8 cellular contexts compared by ENCODE assay signal in genomic region chr19:17073869-17074627, GRCh38. TPM values are rescaled to one million over a fixed set of nuclear protein-coding genes. Genes with fewer than 3 reads are reported as not detected.
DNase-seq lines count a peak whose midpoint lies in the region; ATAC-seq and TF ChIP-seq lines count a peak whose summit lies in the region.

No MANE protein-coding gene starts in this region.

- H3K9me3 ChIP-seq in Caco-2 (no peaks in the 10 kb centered on the region), iPS-20b (ENCODE audit: insufficient read depth, low read depth, low read length) (no peaks in the 10 kb centered on the region), thymus (ENCODE audit: control insufficient read depth) (no peaks in the 10 kb centered on the region)

- no peak for TF ChIP-seq CTCF in Caco-2 (IDR thresholded peaks at IDR 0.05; ENCODE audit: insufficient read depth in 1 of 2, low read depth in 1 of 2, low read length in 1 of 2, severe bottlenecking in 1 of 2, unreplicated experiment in 1 of 2)
- TF ChIP-seq CTCF in HL-60 (IDR thresholded peaks at IDR 0.05; ENCODE audit: insufficient read depth, low read length) = no peak

- peaks cover 6% of the 10 kb centered on the region for H3K4me1 Mint-ChIP-seq in Caco-2 (ENCODE audit: low read depth, unreplicated experiment)
- peaks cover 60% of the 10 kb centered on the region for H3K4me1 Mint-ChIP-seq in activated CD8-positive, alpha-beta T cell treated with anti-CD3 and anti-CD28 coated beads, Interleukin-2, amount 10 ng/mL, durations not matched to agents 7 days and 5 days (ENCODE audit: low read depth)

- H3K9ac ChIP-seq in iPS-20b (ENCODE audit: low read depth, low read length) = peak overlapping the region; percentile 91; the same call in 1 of the 2 replicates

- DNase-seq in Caco-2 (no peak), HL-60 (ENCODE audit: low read depth in 1 of 2, low spot score in 1 of 2) (no peak), GM19238 (ENCODE audit: insufficient read length, low spot score) (no peak), cortex of kidney (lab: John Stamatoyannopoulos, UW) (no peak), T1000 (lab: John Stamatoyannopoulos, UW) (no peak)
- no peak for DNase-seq in activated CD8-positive, alpha-beta T cell treated with anti-CD3 and anti-CD28 coated beads, Interleukin-2, amount 10 ng/mL, durations not matched to agents 7 days and 5 days

- WGBS in thymus = 74% methylated on average over 18 of the region's 18 CpGs

- POLR2A ChIA-PET in Caco-2 (lab: Charles Lee) = no interaction called here
- POLR2A ChIA-PET in activated CD8-positive, alpha-beta T cell treated with anti-CD3 and anti-CD28 coated beads, Interleukin-2, amount 10 ng/mL, durations not matched to agents 7 days and 5 days (lab: Charles Lee) = interaction anchor here (0.6 to 2.6 kb wide), 5 partner anchors 9 to 350 kb away, joined by 3 to 20 read pairs (median 8); partner anchors contain the start of gene USE1

- intact Hi-C loops in Caco-2 (cut with micrococcal nuclease; ENCODE audit: unreplicated experiment) = no loop called here

- H3K9me3 Mint-ChIP-seq in Caco-2 (ENCODE audit: unreplicated experiment) = no peaks in the 10 kb centered on the region
- H3K9me3 Mint-ChIP-seq in activated CD8-positive, alpha-beta T cell treated with anti-CD3 and anti-CD28 coated beads, Interleukin-2, amount 10 ng/mL, durations not matched to agents 7 days and 5 days (ENCODE audit: insufficient read depth) = no peaks in the 10 kb centered on the region

- no peaks in the 10 kb centered on the region for H3K27me3 Mint-ChIP-seq in Caco-2 (ENCODE audit: insufficient read depth, unreplicated experiment)
- H3K27me3 Mint-ChIP-seq in activated CD8-positive, alpha-beta T cell treated with anti-CD3 and anti-CD28 coated beads, Interleukin-2, amount 10 ng/mL, durations not matched to agents 7 days and 5 days (ENCODE audit: low read depth) = no peaks in the 10 kb centered on the region

- H3K36me3 Mint-ChIP-seq in Caco-2 (ENCODE audit: insufficient read depth, unreplicated experiment) = peaks cover 39% of the 10 kb centered on the region
- peaks cover 74% of the 10 kb centered on the region for H3K36me3 Mint-ChIP-seq in activated CD8-positive, alpha-beta T cell treated with anti-CD3 and anti-CD28 coated beads, Interleukin-2, amount 10 ng/mL, durations not matched to agents 7 days and 5 days (ENCODE audit: low read depth)

- no peaks in the 10 kb centered on the region for H3K4me1 ChIP-seq in Caco-2
- H3K4me1 ChIP-seq in iPS-20b (ENCODE audit: insufficient read depth, low read length) = peaks cover 6% of the 10 kb centered on the region; the same call in 1 of the 2 replicates
- H3K4me1 ChIP-seq in thymus (ENCODE audit: control insufficient read depth, insufficient read depth, low read length) = peaks cover 23% of the 10 kb centered on the region

- H3K27ac ChIP-seq in HL-60 (replicated peaks) (peak overlapping the region; percentile 96), iPS-20b (ENCODE audit: low read length) (peak overlapping the region; percentile 16), thymus (ENCODE audit: low read depth) (no peak overlapping the region)

- ATAC-seq in activated CD8-positive, alpha-beta T cell treated with anti-CD3 and anti-CD28 coated beads, Interleukin-2, amount 10 ng/mL, durations not matched to agents 7 days and 5 days = no peak

- H3K27me3 ChIP-seq in Caco-2 (replicated peaks; ENCODE audit: control insufficient read depth, insufficient read depth, low read length) (no peaks in the 10 kb centered on the region), HL-60 (ENCODE audit: insufficient read depth, poor library complexity, severe bottlenecking) (no peaks in the 10 kb centered on the region), iPS-20b (ENCODE audit: insufficient read depth, low read length) (no peaks in the 10 kb centered on the region), thymus (ENCODE audit: control insufficient read depth, insufficient read depth) (no peaks in the 10 kb centered on the region)

- H3K36me3 ChIP-seq in Caco-2 (ENCODE audit: control insufficient read depth, insufficient read depth, low read length) (no peaks in the 10 kb centered on the region; the same call in 1 of the 2 replicates), iPS-20b (ENCODE audit: insufficient read depth, low read depth, low read length) (peaks cover 36% of the 10 kb centered on the region), thymus (ENCODE audit: control insufficient read depth, insufficient read depth) (peaks cover 22% of the 10 kb centered on the region)

- CTCF ChIA-PET in Caco-2 (lab: Charles Lee) = no interaction called here
- CTCF ChIA-PET in activated CD8-positive, alpha-beta T cell treated with anti-CD3 and anti-CD28 coated beads, Interleukin-2, amount 10 ng/mL, durations not matched to agents 7 days and 5 days (lab: Charles Lee) = interaction anchor here (0.7 to 1.1 kb wide), 3 partner anchors 8 to 186 kb away, joined by 3 read pairs; no protein-coding TSS in a partner anchor

- H3K27ac Mint-ChIP-seq in Caco-2 (ENCODE audit: unreplicated experiment) = peak overlapping the region; percentile 92
- peak overlapping the region; percentile 96 for H3K27ac Mint-ChIP-seq in activated CD8-positive, alpha-beta T cell treated with anti-CD3 and anti-CD28 coated beads, Interleukin-2, amount 10 ng/mL, durations not matched to agents 7 days and 5 days

- BruUV-seq in Caco-2 (replicated peaks; lab: Mats Ljungman, UMichigan) = no TSS peak

- H3K4me3 ChIP-seq in Caco-2 (ENCODE audit: low read depth, low read length) (peak overlapping the region; percentile 62), HL-60 (replicated peaks; ENCODE audit: insufficient read depth, low read length) (peak overlapping the region; percentile 69), iPS-20b (ENCODE audit: low read length) (peak overlapping the region; percentile 99), thymus (ENCODE audit: low read length) (peak overlapping the region; percentile 88)

- peak overlapping the region; percentile 88 for H3K4me3 Mint-ChIP-seq in Caco-2 (ENCODE audit: unreplicated experiment)
- H3K4me3 Mint-ChIP-seq in activated CD8-positive, alpha-beta T cell treated with anti-CD3 and anti-CD28 coated beads, Interleukin-2, amount 10 ng/mL, durations not matched to agents 7 days and 5 days = peak overlapping the region; percentile 100

RNA-seq across cellular contexts. Expression of gene HAUS8, which starts 1.2 kb away (rescaled TPM):
- 24.4 and 30.6 TPM in 2 replicates for total RNA-seq in Caco-2 (2022)
- 10 to 100 TPM; 66.0 to 66.7 TPM for total RNA-seq in activated CD8-positive, alpha-beta T cell treated with anti-CD3 and anti-CD28 coated beads, Interleukin-2, amount 10 ng/mL, durations not matched to agents 7 days and 5 days
- polyA plus RNA-seq in thymus = 19.5 TPM

RNA-seq across cellular contexts. Expression of gene MYO9B, which starts 1.5 kb away (rescaled TPM):
- 47.6 and 52.8 TPM in 2 replicates for total RNA-seq in Caco-2 (2022)
- total RNA-seq in activated CD8-positive, alpha-beta T cell treated with anti-CD3 and anti-CD28 coated beads, Interleukin-2, amount 10 ng/mL, durations not matched to agents 7 days and 5 days = 100 to 1,000 TPM; 276 to 280 TPM
- 103 TPM for polyA plus RNA-seq in thymus

RNA-seq across cellular contexts. Expression of gene CPAMD8, which starts 47.4 kb away (rescaled TPM):
- 1.1 and 1.3 TPM in 2 replicates for total RNA-seq in Caco-2 (2022)
- total RNA-seq in activated CD8-positive, alpha-beta T cell treated with anti-CD3 and anti-CD28 coated beads, Interleukin-2, amount 10 ng/mL, durations not matched to agents 7 days and 5 days = under 1 TPM; 0.11 to 0.13 TPM
- 17.3 TPM for polyA plus RNA-seq in thymus
